17 cellular contexts compared by ENCODE assay signal in the genomic region with DNA sequence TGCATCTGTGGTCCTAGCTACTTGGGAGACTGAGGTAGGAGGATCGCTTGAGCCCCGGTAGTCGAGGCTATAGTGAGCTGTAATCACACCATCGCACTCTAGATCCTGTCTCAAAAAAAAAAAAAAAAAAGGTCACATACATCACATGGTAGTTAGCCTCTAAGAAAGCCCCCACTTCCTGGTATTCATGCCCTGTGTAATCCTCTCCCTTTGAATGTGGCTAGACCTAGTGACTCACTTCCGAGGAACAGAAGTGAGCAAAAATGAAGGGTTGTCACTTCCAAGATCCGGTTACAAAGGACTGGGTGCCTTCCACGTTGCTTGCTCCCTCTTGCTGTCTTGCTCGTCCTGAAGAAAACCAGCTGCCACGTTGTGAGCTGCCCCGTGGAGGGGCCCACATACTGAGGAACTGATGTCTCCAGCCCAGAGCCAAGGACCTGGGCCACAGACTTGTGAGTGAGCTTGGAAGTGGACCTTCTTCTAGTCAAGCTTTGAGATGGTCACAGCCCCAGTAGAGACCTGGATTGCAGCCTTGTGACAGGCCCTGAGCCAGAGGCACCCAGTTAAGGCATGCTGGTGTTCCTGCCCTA. TPM values are rescaled to one million over a fixed set of nuclear protein-coding genes. Genes with fewer than 3 reads are reported as not detected.
DNase-seq lines count a peak whose midpoint lies in the region; ATAC-seq, FAIRE-seq and TF ChIP-seq lines count a peak whose summit lies in the region.
"Had no signal": no experiment of that assay in that cellular context is flagged by ENCODE, and none has a peak within 500 bp of the region (broad histone marks: within the 10 kb centered on the region; RNA-seq: fewer than 3 reads in every experiment).

No MANE protein-coding gene starts in this region.

- CTCF ChIA-PET in activated CD4-positive, alpha-beta T cell treated with anti-CD3 and anti-CD28 coated beads for 36 hours (lab: Charles Lee), result interaction anchor here (0.6 to 0.7 kb wide), 2 partner anchors 12 to 1168 kb away, joined by 3 to 5 read pairs; no protein-coding TSS in a partner anchor
- CTCF ChIA-PET in K562 (lab: Yijun Ruan, JAX; ENCODE audit: low intra/inter-chr PET ratio), result no interaction called here

- H3K4me3 ChIP-seq in MG63 (no peak overlapping the region), K562 (no peak overlapping the region), mesodermal cell (ENCODE audit: extremely low read depth, insufficient read depth, low read length, poor library complexity, severe bottlenecking) (no peak overlapping the region)
- H3K4me3 ChIP-seq: gastrocnemius medialis, psoas muscle, testis had no signal

- H3K4me3 Mint-ChIP-seq in activated CD4-positive, alpha-beta T cell treated with anti-CD3 and anti-CD28 coated beads for 36 hours, result no peak overlapping the region
- no peak overlapping the region for H3K4me3 Mint-ChIP-seq in nephron progenitor cell
- H3K4me3 Mint-ChIP-seq: activated T-cell treated with anti-CD3 and anti-CD28 coated beads, Interleukin-2, amount 50 U/mL, for 4 hours; mesothelial cell of epicardium; T-helper 2 cell treated with Interferon-gamma antibody and Interleukin-4, amounts not matched to agents 5 μg/mL and 100 μg/mL, for 36 hours had no signal

- TF ChIP-seq RAD21 in K562 (CRISPR knock-in tag; conservative IDR thresholded peaks at IDR 0.05 in 1 of 2, IDR thresholded peaks at IDR 0.05 in 1 of 2), result no peak

- intact Hi-C loops in activated CD4-positive, alpha-beta T cell treated with anti-CD3 and anti-CD28 coated beads for 36 hours (cut with DNase I, micrococcal nuclease), result no loop called here
- intact Hi-C loops in K562 (cut with micrococcal nuclease), result no loop called here

- peaks cover 10% of the 10 kb centered on the region for H3K4me1 Mint-ChIP-seq in activated CD4-positive, alpha-beta T cell treated with anti-CD3 and anti-CD28 coated beads for 36 hours
- H3K4me1 Mint-ChIP-seq in nephron progenitor cell, result peaks cover 8% of the 10 kb centered on the region

- no peak for TF ChIP-seq CTCF in K562 (IDR thresholded peaks at IDR 0.05 in 2 of 3, conservative IDR thresholded peaks at IDR 0.05 in 1 of 3; ENCODE audit: insufficient read depth in 2 of 3, low read depth in 1 of 3, low read length in 3 of 3)
- TF ChIP-seq CTCF in nephron progenitor cell (IDR thresholded peaks at IDR 0.05), result no peak

- DNase-seq in activated CD4-positive, alpha-beta T cell treated with anti-CD3 and anti-CD28 coated beads for 36 hours, result no peak
- no peak for DNase-seq in activated CD4-positive, alpha-beta T cell treated with anti-CD3 and anti-CD28 coated beads for 4 hours
- DNase-seq in MG63 (peak; percentile 30), K562 (ENCODE audit: extremely low read depth in 1 of 4, low spot score in 3 of 4) (no peak), putamen (ENCODE audit: low spot score) (no peak), nephron progenitor cell (no peak)
- DNase-seq: activated T-cell treated with anti-CD3 and anti-CD28 coated beads, Interleukin-2, amount 50 U/mL, for 4 hours; caudate nucleus; DMS53; gastrocnemius medialis; NCI-H1436 treated with DMSO at 0.1 percent for 48 hours; testis had no signal

- no peak for TF ChIP-seq POLR2A in K562 (conservative IDR thresholded peaks at IDR 0.05)

- H2AFZ ChIP-seq in K562 (ENCODE audit: low read depth, low read length), result peak overlapping the region; percentile 67; the same call in 1 of the 2 replicates

- H3K27ac ChIP-seq in K562 (ENCODE audit: extremely low read depth, low read depth, low read length), result no peak overlapping the region; the same call in 2 of the 3 replicates
- H3K27ac ChIP-seq in mesodermal cell (ENCODE audit: low read depth, low read length, severe bottlenecking), result peak overlapping the region; percentile 23
- H3K27ac ChIP-seq: gastrocnemius medialis, psoas muscle, testis had no signal

- no peak for FAIRE-seq in K562 (lab: Jason Lieb, UNC)

- H3K27me3 ChIP-seq in MG63 (no peaks in the 10 kb centered on the region), K562 (ENCODE audit: control insufficient read depth in 2 of 2, insufficient read depth in 2 of 2, low read length in 2 of 2) (no peaks in the 10 kb centered on the region; a peak in 1 of 5 replicates)
- H3K27me3 ChIP-seq: gastrocnemius medialis, testis had no signal

- H3K79me2 ChIP-seq in K562 (ENCODE audit: control insufficient read depth, insufficient read depth, low read length), result peaks cover 14% of the 10 kb centered on the region

- H3K9me3 ChIP-seq in MG63, result no peaks in the 10 kb centered on the region
- no peaks in the 10 kb centered on the region for H3K9me3 ChIP-seq in K562 (replicated peaks; ENCODE audit: control insufficient read depth, insufficient read depth, low read depth, low read length)
- H3K9me3 ChIP-seq in mesodermal cell (ENCODE audit: control insufficient read depth, low read length), result peaks cover 5% of the 10 kb centered on the region
- H3K9me3 ChIP-seq: gastrocnemius medialis, psoas muscle, testis had no signal

- H3K9me3 Mint-ChIP-seq in activated CD4-positive, alpha-beta T cell treated with anti-CD3 and anti-CD28 coated beads for 36 hours (ENCODE audit: low read depth), result no peaks in the 10 kb centered on the region
- H3K9me3 Mint-ChIP-seq in nephron progenitor cell, result no peaks in the 10 kb centered on the region
- H3K9me3 Mint-ChIP-seq: activated T-cell treated with anti-CD3 and anti-CD28 coated beads, Interleukin-2, amount 50 U/mL, for 4 hours; mesothelial cell of epicardium; T-helper 2 cell treated with Interferon-gamma antibody and Interleukin-4, amounts not matched to agents 5 μg/mL and 100 μg/mL, for 36 hours had no signal

- no peak overlapping the region for H3K9ac ChIP-seq in K562 (ENCODE audit: insufficient read depth in 1 of 2, low read depth in 2 of 2, low read length in 2 of 2)

- no peak overlapping the region for H3K27ac Mint-ChIP-seq in activated CD4-positive, alpha-beta T cell treated with anti-CD3 and anti-CD28 coated beads for 36 hours
- no peak overlapping the region for H3K27ac Mint-ChIP-seq in nephron progenitor cell
- H3K27ac Mint-ChIP-seq: mesothelial cell of epicardium; T-helper 2 cell treated with Interferon-gamma antibody and Interleukin-4, amounts not matched to agents 5 μg/mL and 100 μg/mL, for 36 hours had no signal

- H3K4me1 ChIP-seq in K562 (replicated peaks in 1 of 2; ENCODE audit: control insufficient read depth in 2 of 2, insufficient read depth in 2 of 2, low read length in 2 of 2) (peaks cover 0 to 4% of the 10 kb centered on the region in 2 experiments; a peak in 3 of 5 replicates), mesodermal cell (ENCODE audit: control insufficient read depth, insufficient read depth, low read length, poor library complexity, severe bottlenecking) (peaks cover 19% of the 10 kb centered on the region)
- H3K4me1 ChIP-seq: gastrocnemius medialis, psoas muscle, testis had no signal

- TF ChIP-seq EP300 in K562 (IDR thresholded peaks at IDR 0.05; ENCODE audit: low read length), result no peak

- no peaks in the 10 kb centered on the region for H3K36me3 ChIP-seq in MG63
- peaks cover 5% of the 10 kb centered on the region; the same call in 1 of the 3 replicates for H3K36me3 ChIP-seq in K562 (ENCODE audit: control insufficient read depth, insufficient read depth, low read length)
- no peaks in the 10 kb centered on the region for H3K36me3 ChIP-seq in mesodermal cell (ENCODE audit: control insufficient read depth, insufficient read depth, low read length)
- H3K36me3 ChIP-seq: gastrocnemius medialis had no signal

- H3K36me3 Mint-ChIP-seq in activated CD4-positive, alpha-beta T cell treated with anti-CD3 and anti-CD28 coated beads for 36 hours (ENCODE audit: low read depth), result no peaks in the 10 kb centered on the region
- no peaks in the 10 kb centered on the region for H3K36me3 Mint-ChIP-seq in nephron progenitor cell (ENCODE audit: low read depth)
- H3K36me3 Mint-ChIP-seq: mesothelial cell of epicardium had no signal

- H4K20me1 ChIP-seq in K562 (replicated peaks; ENCODE audit: control insufficient read depth, insufficient read depth, low read length), result peaks cover 2% of the 10 kb centered on the region; the same call in 1 of the 2 replicates

- no TSS peak for BruUV-seq in K562 (replicated peaks; lab: Mats Ljungman, UMichigan)

- WGBS in K562 (ENCODE audit: insufficient coverage, low coverage, missing lambda C conversion rate), result 30% methylated on average over 10 of the region's 10 CpGs
- 70 to 77% methylated on average over 9 to 10 of the region's 10 CpGs for WGBS in mesodermal cell (ENCODE audit: insufficient coverage in 2 of 2), 2 experiments

- no peak overlapping the region for H3K4me2 ChIP-seq in K562 (ENCODE audit: insufficient read depth, low read length)

- no peaks in the 10 kb centered on the region for H3K27me3 Mint-ChIP-seq in activated CD4-positive, alpha-beta T cell treated with anti-CD3 and anti-CD28 coated beads for 36 hours
- H3K27me3 Mint-ChIP-seq in nephron progenitor cell (ENCODE audit: low read depth, poor library complexity), result peaks cover 9% of the 10 kb centered on the region

- ATAC-seq in activated CD4-positive, alpha-beta T cell treated with anti-CD3 and anti-CD28 coated beads for 36 hours, result peak; percentile 85
- ATAC-seq in K562 (no peak), GM21423 (IDR thresholded peaks at IDR 0.05; ENCODE audit: unreplicated experiment) (no peak)
- ATAC-seq: gastrocnemius medialis had no signal

- H3K9me1 ChIP-seq in K562 (ENCODE audit: control insufficient read depth, insufficient read depth, low read length), result no peaks in the 10 kb centered on the region

- in situ Hi-C loops in K562 (cut with MboI), result no loop called here

- POLR2A ChIA-PET in activated CD4-positive, alpha-beta T cell treated with anti-CD3 and anti-CD28 coated beads for 36 hours (lab: Charles Lee), result no interaction called here
- POLR2A ChIA-PET in K562 (lab: Yijun Ruan, JAX), result interaction anchor here (0.6 to 1.0 kb wide), 2 partner anchors 81 to 280 kb away, joined by 3 read pairs; a partner anchor contains a TSS

RNA-seq across cellular contexts. Expression of a gene that starts 12.6 kb away (rescaled TPM):
- not detected for total RNA-seq in activated CD4-positive, alpha-beta T cell treated with anti-CD3 and anti-CD28 coated beads for 36 hours
- 0.43 TPM in 1 of 2 replicates, not detected in the other for total RNA-seq in MG63 (2014; rRNA removed; shearing (Covaris generic); ENCODE audit: low replicate concordance)
- total RNA-seq in K562 (2011; cell fraction: chromatin; rRNA removed; ENCODE audit: low replicate concordance), result not detected in 2 replicates
- total RNA-seq in K562 (2011; cell fraction: nucleolus; rRNA removed), result 0.17 TPM in 1 of 2 replicates, not detected in the other
- total RNA-seq in K562 (2011; cell fraction: nucleoplasm; rRNA removed), result not detected in 2 replicates
- total RNA-seq in K562 (2014; rRNA removed), result not detected in 2 replicates
- total RNA-seq in K562 (2014; rRNA removed; fragmentation: Illumina TruSeq; extraction: Trizol), result not detected in 2 replicates
- not detected in 2 replicates for total RNA-seq in K562 (2015; rRNA removed; fragmentation: Illumina TruSeq; extraction: Trizol)
- not detected in 2 replicates for total RNA-seq in K562 (2021)
- polyA plus RNA-seq in K562 (2011; rRNA removed), result 0.03 and 0.08 TPM in 2 replicates
- 0.03 and 0.06 TPM in 2 replicates for polyA plus RNA-seq in K562 (2011; cell fraction: cytosol; rRNA removed)
- polyA plus RNA-seq in K562 (2011; cell fraction: nucleus; rRNA removed), result 0.23 TPM in 1 of 2 replicates, not detected in the other
- 0.12 and 0.21 TPM in 2 replicates for polyA plus RNA-seq in K562 (2012)
- not detected in 2 replicates for polyA plus RNA-seq in K562 (2014; fragmentation: Illumina TruSeq; extraction: Trizol)
- under 1 TPM; 0.17 to 0.31 TPM for polyA plus RNA-seq in K562 (2014; fragmentation: Nextera tagmentation; extraction: Ambion mirVana)
- not detected in 2 replicates for polyA plus RNA-seq in K562 (2014; rRNA removed)
- polyA minus RNA-seq in K562 (2011; rRNA and poly(A)+ RNA removed), result not detected in 2 replicates
- polyA minus RNA-seq in K562 (2011; cell fraction: cytosol; rRNA and poly(A)+ RNA removed), result not detected in 2 replicates
- not detected in 2 replicates for polyA minus RNA-seq in K562 (2011; cell fraction: nucleus; rRNA and poly(A)+ RNA removed)
- 4.1 TPM for polyA plus RNA-seq in mesodermal cell (2013, experiment 1 of 2)
- polyA plus RNA-seq in mesodermal cell (2013, experiment 2 of 2), result 3.4 TPM
- total RNA-seq: activated T-cell treated with anti-CD3 and anti-CD28 coated beads, Interleukin-2, amount 50 U/mL, for 4 hours; gastrocnemius medialis; psoas muscle had no signal
- polyA plus RNA-seq: psoas muscle had no signal
